ENCODE assay signal across 2 cellular contexts in genomic region chr20:34824861-34825529, GRCh38.
TF ChIP-seq lines count a peak whose summit lies in the region.

No MANE protein-coding gene starts in this region.

TF ChIP-seq in HEK293, 187 proteins besides CTCF, POLR2A, EP300 and RAD21 (continued from another document and continues in another):
- TF ChIP-seq ZBTB6 (tag by site-specific recombination; IDR thresholded peaks at IDR 0.05) = no peak; the same call in 1 of the 2 replicates
- no peak for TF ChIP-seq GLI2 (tag by site-specific recombination; IDR thresholded peaks at IDR 0.05; ENCODE audit: borderline replicate concordance, low read depth)
- no peak for TF ChIP-seq ZNF501 (tag by site-specific recombination; IDR thresholded peaks at IDR 0.05)
- peak; percentile 57 for TF ChIP-seq ZNF2 (tag by site-specific recombination; IDR thresholded peaks at IDR 0.05)
- no peak for TF ChIP-seq ZNF521 (tag by site-specific recombination; IDR thresholded peaks at IDR 0.05)
- TF ChIP-seq PRDM1 (tag by site-specific recombination; IDR thresholded peaks at IDR 0.05) = no peak
- no peak for TF ChIP-seq ZNF473 (tag by site-specific recombination; IDR thresholded peaks at IDR 0.05)
- TF ChIP-seq ZBTB20 (tag by site-specific recombination; IDR thresholded peaks at IDR 0.05) = peak; percentile 78
- TF ChIP-seq ZBTB10 (tag by site-specific recombination; IDR thresholded peaks at IDR 0.05) = peak; percentile 74
- peak; percentile 90 for TF ChIP-seq ZNF335 (tag by site-specific recombination; conservative IDR thresholded peaks at IDR 0.05)
- TF ChIP-seq ZNF76 (tag by site-specific recombination; IDR thresholded peaks at IDR 0.05; ENCODE audit: borderline replicate concordance, low read depth) = peak; percentile 62; the same call in 1 of the 2 replicates
- no peak for TF ChIP-seq ZNF555 (tag by site-specific recombination; conservative IDR thresholded peaks at IDR 0.05)
- no peak for TF ChIP-seq GLI4 (tag by site-specific recombination; IDR thresholded peaks at IDR 0.05)
- TF ChIP-seq ZNF830 (tag by site-specific recombination; IDR thresholded peaks at IDR 0.05; ENCODE audit: low read depth) = no peak
- no peak for TF ChIP-seq ZNF140 (tag by site-specific recombination; IDR thresholded peaks at IDR 0.05)
- TF ChIP-seq ZNF239 (tag by site-specific recombination; IDR thresholded peaks at IDR 0.05) = no peak
- 0 out of 2 replicates have a peak, but pooled peaks have one; percentile 46 for TF ChIP-seq ZNF610 (tag by site-specific recombination; IDR thresholded peaks at IDR 0.05; ENCODE audit: borderline replicate concordance)
- no peak for TF ChIP-seq ZNF16 (tag by site-specific recombination; IDR thresholded peaks at IDR 0.05; ENCODE audit: low read depth)
- no peak for TF ChIP-seq PRDM4 (tag by site-specific recombination; IDR thresholded peaks at IDR 0.05)
- TF ChIP-seq ZBTB11 (tag by site-specific recombination; conservative IDR thresholded peaks at IDR 0.05; ENCODE audit: low read depth) = peak; percentile 56
- no peak for TF ChIP-seq ZNF843 (tag by site-specific recombination; IDR thresholded peaks at IDR 0.05)
- no peak for TF ChIP-seq ZFP41 (tag by site-specific recombination; IDR thresholded peaks at IDR 0.05; ENCODE audit: borderline replicate concordance)

TF ChIP-seq in WTC11, 78 proteins besides CTCF, POLR2A, EP300 and RAD21 (continued from another document):
- TF ChIP-seq MLX (CRISPR knock-in tag; IDR thresholded peaks at IDR 0.05) (no peak), TEAD4 (CRISPR knock-in tag; IDR thresholded peaks at IDR 0.05) (0 out of 2 replicates have a peak, but pooled peaks have one; percentile 2), ZNF512 (CRISPR knock-in tag; IDR thresholded peaks at IDR 0.05; ENCODE audit: borderline replicate concordance) (no peak), FOXP1 (CRISPR knock-in tag; IDR thresholded peaks at IDR 0.05; ENCODE audit: borderline replicate concordance) (peak; percentile 79), ZNF121 (CRISPR knock-in tag; IDR thresholded peaks at IDR 0.05) (no peak)
